In genomic region chr20:34022843-34023234, GRCh38 we compare ENCODE assay signal across 18 cellular contexts. TPM values are rescaled to one million over a fixed set of nuclear protein-coding genes. Genes with fewer than 3 reads are reported as not detected.
A peak's percentile ranks its signal among the peaks of the same experiment; 100 is the strongest.
DNase-seq lines count a peak whose midpoint lies in the region; ATAC-seq and TF ChIP-seq lines count a peak whose summit lies in the region.
"Had no signal": no experiment of that assay in that cellular context is flagged by ENCODE, and none has a peak within 500 bp of the region (broad histone marks: within the 10 kb centered on the region; RNA-seq: fewer than 3 reads in every experiment).

No MANE protein-coding gene starts in this region.

- peaks cover 78% of the 10 kb centered on the region for H3K4me1 Mint-ChIP-seq in activated CD4-positive, alpha-beta T cell treated with anti-CD3 and anti-CD28 coated beads for 36 hours

- peak overlapping the region; percentile 49 for H3K27ac Mint-ChIP-seq in activated CD4-positive, alpha-beta T cell treated with anti-CD3 and anti-CD28 coated beads for 36 hours

- no peak for TF ChIP-seq CTCF in SU-DHL-6 (IDR thresholded peaks at IDR 0.05; ENCODE audit: insufficient read depth, low read length, poor library complexity, severe bottlenecking)
- no peak for TF ChIP-seq CTCF in foreskin fibroblast (IDR thresholded peaks at IDR 0.05; ENCODE audit: low read depth, low read length)

- no peak overlapping the region for H3K4me2 ChIP-seq in SU-DHL-6 (ENCODE audit: low read depth, low read length, poor library complexity, severe bottlenecking)

- no peak for ATAC-seq in activated CD4-positive, alpha-beta T cell treated with anti-CD3 and anti-CD28 coated beads for 36 hours

- H3K27me3 ChIP-seq in SU-DHL-6 (ENCODE audit: low read length): no peaks in the 10 kb centered on the region
- no peaks in the 10 kb centered on the region for H3K27me3 ChIP-seq in H7 (ENCODE audit: control insufficient read depth, insufficient read depth, low read length)
- H3K27me3 ChIP-seq: sigmoid colon, tibial nerve had no signal

- H3K36me3 ChIP-seq in SU-DHL-6 (ENCODE audit: low read length) (no peaks in the 10 kb centered on the region), H7 (replicated peaks; ENCODE audit: control insufficient read depth, insufficient read depth, low read length) (no peaks in the 10 kb centered on the region)
- H3K36me3 ChIP-seq: sigmoid colon, tibial nerve had no signal

- no peaks in the 10 kb centered on the region for H3K27me3 Mint-ChIP-seq in activated CD4-positive, alpha-beta T cell treated with anti-CD3 and anti-CD28 coated beads for 36 hours
- H3K27me3 Mint-ChIP-seq: activated naive CD4-positive, alpha-beta T cell treated with anti-CD3 and anti-CD28 coated beads, Interleukin-2, amount 50 U/mL, for 24 hours had no signal

- H2AFZ ChIP-seq in SU-DHL-6 (ENCODE audit: low read depth, low read length, severe bottlenecking): no peak overlapping the region

- POLR2A ChIA-PET in activated CD4-positive, alpha-beta T cell treated with anti-CD3 and anti-CD28 coated beads for 36 hours (lab: Charles Lee): interaction anchor here (0.9 to 1.0 kb wide), 2 partner anchors 8 to 30 kb away, joined by 3 read pairs; no protein-coding TSS in a partner anchor

- CTCF ChIA-PET in activated CD4-positive, alpha-beta T cell treated with anti-CD3 and anti-CD28 coated beads for 36 hours (lab: Charles Lee): interaction anchor here (0.7 to 1.9 kb wide), 9 partner anchors 9 to 72 kb away, joined by 3 to 8 read pairs (median 5); no protein-coding TSS in a partner anchor

- no peaks in the 10 kb centered on the region for H3K9me3 ChIP-seq in SU-DHL-6 (ENCODE audit: insufficient read depth, low read length)
- H3K9me3 ChIP-seq: sigmoid colon, tibial nerve had no signal

- peaks cover 15% of the 10 kb centered on the region; the same call in 1 of the 2 replicates for H4K20me1 ChIP-seq in SU-DHL-6 (ENCODE audit: low read depth, low read length)

- intact Hi-C loops in activated CD4-positive, alpha-beta T cell treated with anti-CD3 and anti-CD28 coated beads for 36 hours (cut with DNase I, micrococcal nuclease): loop anchor here in 1 of 2 experiments (1.0 to 5.0 kb wide), 3 partner anchors 76 to 160 kb away; no protein-coding TSS in a partner anchor

- H3K4me3 ChIP-seq in SU-DHL-6 (ENCODE audit: insufficient read depth, low read length, poor library complexity, severe bottlenecking): no peak overlapping the region
- no peak overlapping the region for H3K4me3 ChIP-seq in H7 (ENCODE audit: insufficient read depth, low read depth, low read length)
- no peak overlapping the region for H3K4me3 ChIP-seq in foreskin fibroblast (ENCODE audit: low read depth in 1 of 2, low read length in 2 of 2)
- H3K4me3 ChIP-seq: lung, sigmoid colon, SK-N-MC, tibial nerve had no signal

- no peak for DNase-seq in activated CD4-positive, alpha-beta T cell treated with anti-CD3 and anti-CD28 coated beads for 36 hours
- no peak for DNase-seq in activated CD4-positive, alpha-beta T cell treated with anti-CD3 and anti-CD28 coated beads for 1 hour
- peak; percentile 72 for DNase-seq in kidney glomerular epithelial cell (lab: John Stamatoyannopoulos, UW)
- peak; percentile 43 for DNase-seq in renal cortical epithelial cell (ENCODE audit: low read depth)
- DNase-seq in H7: no peak
- DNase-seq in foreskin melanocyte: no peak
- DNase-seq in foreskin fibroblast: no peak
- DNase-seq: NCI-H1694 treated with DMSO at 0.1 percent for 48 hours; sigmoid colon; stimulated activated CD4-positive, alpha-beta T cell treated with anti-CD3 and anti-CD28 coated beads, Interleukin-4, amount 100 ng/mL, for 1 hour; stimulated activated CD8-positive, alpha-beta memory T cell treated with anti-CD3 and anti-CD28 coated beads, Interleukin-4, amount 100 ng/mL, for 48 hours had no signal

- peaks cover 8% of the 10 kb centered on the region for H3K36me3 Mint-ChIP-seq in activated CD4-positive, alpha-beta T cell treated with anti-CD3 and anti-CD28 coated beads for 36 hours (ENCODE audit: low read depth)
- H3K36me3 Mint-ChIP-seq: activated naive CD4-positive, alpha-beta T cell treated with anti-CD3 and anti-CD28 coated beads, Interleukin-2, amount 50 U/mL, for 24 hours had no signal

- H3K27ac ChIP-seq in SU-DHL-6 (ENCODE audit: low read depth, low read length): peak overlapping the region; percentile 41; the same call in 1 of the 2 replicates
- H3K27ac ChIP-seq: 22Rv1, sigmoid colon, SK-N-MC, tibial nerve had no signal

- H3K9me3 Mint-ChIP-seq in activated CD4-positive, alpha-beta T cell treated with anti-CD3 and anti-CD28 coated beads for 36 hours (ENCODE audit: low read depth): no peaks in the 10 kb centered on the region
- H3K9me3 Mint-ChIP-seq: activated naive CD4-positive, alpha-beta T cell treated with anti-CD3 and anti-CD28 coated beads, Interleukin-2, amount 50 U/mL, for 24 hours; CD14-positive monocyte had no signal

- H3K79me2 ChIP-seq in SU-DHL-6 (ENCODE audit: insufficient read depth, low read length): peaks cover 95% of the 10 kb centered on the region

- H3F3A ChIP-seq in SU-DHL-6 (ENCODE audit: insufficient read depth): peaks cover 3% of the 10 kb centered on the region; the same call in 1 of the 2 replicates

- H3K9ac ChIP-seq in SU-DHL-6 (ENCODE audit: low read length): no peak overlapping the region

- H3K9me2 ChIP-seq in SU-DHL-6 (replicated peaks; ENCODE audit: insufficient read depth, low read length): no peaks in the 10 kb centered on the region

- no peak overlapping the region for H3K4me3 Mint-ChIP-seq in activated CD4-positive, alpha-beta T cell treated with anti-CD3 and anti-CD28 coated beads for 36 hours
- H3K4me3 Mint-ChIP-seq: activated naive CD4-positive, alpha-beta T cell treated with anti-CD3 and anti-CD28 coated beads, Interleukin-2, amount 50 U/mL, for 24 hours; CD14-positive monocyte had no signal

RNA-seq across cellular contexts. Expression of gene RALY, which starts 29.1 kb away (rescaled TPM):
- 100 to 1,000 TPM; 139 to 152 TPM for total RNA-seq in activated CD4-positive, alpha-beta T cell treated with anti-CD3 and anti-CD28 coated beads for 36 hours
- total RNA-seq in renal cortical epithelial cell: 61.6 and 68.9 TPM in 2 replicates
- total RNA-seq in H7 (2014; rRNA removed; shearing (Covaris generic)): 147 and 164 TPM in 2 replicates

Comparison
In these comparisons a context has a peak if more than half of its experiments do, and no peak if none do; other contexts are left out.
1. DNase-seq: peak in kidney glomerular epithelial cell (single experiment) and renal cortical epithelial cell (single experiment); none in activated CD4-positive, alpha-beta T cell treated with anti-CD3 and anti-CD28 coated beads for 36 hours (single experiment), activated CD4-positive, alpha-beta T cell treated with anti-CD3 and anti-CD28 coated beads for 1 hour (single experiment), H7 (single experiment), foreskin melanocyte (single experiment) and foreskin fibroblast (0 of 2).